In genomic region chr15:59702351-59702750, GRCh38 we compare ENCODE assay signal across 23 cellular contexts.
"Had no signal": no experiment of that assay in that cellular context is flagged by ENCODE, and none has a peak within 500 bp of the region (broad histone marks: within the 10 kb centered on the region; RNA-seq: fewer than 3 reads in every experiment).

No MANE protein-coding gene starts in this region.

- H3K4me2 ChIP-seq: smooth muscle cell had no signal

- H3K9me3 Mint-ChIP-seq: dendritic cell treated with granulocyte-macrophage colony-stimulating factor and Interleukin-4, amounts not matched to agents 40 ng/mL and 50 ng/mL, for 4 days; naive thymus-derived CD8-positive, alpha-beta T cell; nephron progenitor cell; stimulated activated naive CD8-positive, alpha-beta T cell treated with anti-CD3 and anti-CD28 coated beads, Interleukin-15, amount 100 ng/mL, for 72 hours had no signal

- H3K27me3 ChIP-seq: gastrocnemius medialis, right atrium auricular region, suprapubic skin, uterus had no signal

- DNase-seq: effector CD8-positive, alpha-beta T cell; gastrocnemius medialis; head of caudate nucleus; left ventricle myocardium superior; lower lobe of right lung; naive thymus-derived CD8-positive, alpha-beta T cell; nephron progenitor cell; nucleus accumbens; stimulated activated CD4-positive, alpha-beta T cell treated with anti-CD3 and anti-CD28 coated beads, Interleukin-12 subunit alpha, Interleukin-12 subunit beta, amount 100 ng/mL, for 4 hours; stimulated activated CD4-positive, alpha-beta T cell treated with anti-CD3 and anti-CD28 coated beads, Interleukin-1b, Interleukin-23, amount 100 ng/mL, for 48 hours; stimulated activated CD4-positive, alpha-beta T cell treated with anti-CD3 and anti-CD28 coated beads, Interleukin-4, amount 100 ng/mL, for 1 hour; stimulated activated CD8-positive, alpha-beta memory T cell treated with anti-CD3 and anti-CD28 coated beads, Interleukin-4, amount 100 ng/mL, for 48 hours; stimulated activated naive CD4-positive, alpha-beta T cell; stimulated activated naive CD8-positive, alpha-beta T cell treated with anti-CD3 and anti-CD28 coated beads, Interleukin-15, amount 100 ng/mL, for 72 hours; transverse colon; upper lobe of right lung; uterus had no signal

- H3K36me3 ChIP-seq: gastrocnemius medialis, lower lobe of right lung, prostate gland, right atrium auricular region, suprapubic skin, transverse colon, upper lobe of right lung, uterus had no signal

- H3K27me3 Mint-ChIP-seq: dendritic cell treated with granulocyte-macrophage colony-stimulating factor and Interleukin-4, amounts not matched to agents 40 ng/mL and 50 ng/mL, for 4 days; stimulated activated naive CD8-positive, alpha-beta T cell treated with anti-CD3 and anti-CD28 coated beads, Interleukin-15, amount 100 ng/mL, for 72 hours had no signal

- H3K4me1 Mint-ChIP-seq: naive thymus-derived CD8-positive, alpha-beta T cell; nephron progenitor cell; stimulated activated naive CD8-positive, alpha-beta T cell treated with anti-CD3 and anti-CD28 coated beads, Interleukin-15, amount 100 ng/mL, for 72 hours had no signal

- H3K27ac Mint-ChIP-seq: dendritic cell treated with granulocyte-macrophage colony-stimulating factor and Interleukin-4, amounts not matched to agents 40 ng/mL and 50 ng/mL, for 4 days; naive thymus-derived CD8-positive, alpha-beta T cell; nephron progenitor cell; stimulated activated naive CD8-positive, alpha-beta T cell treated with anti-CD3 and anti-CD28 coated beads, Interleukin-15, amount 100 ng/mL, for 72 hours had no signal

- H3K4me3 Mint-ChIP-seq: dendritic cell treated with granulocyte-macrophage colony-stimulating factor and Interleukin-4, amounts not matched to agents 40 ng/mL and 50 ng/mL, for 4 days; naive thymus-derived CD8-positive, alpha-beta T cell; nephron progenitor cell; stimulated activated naive CD8-positive, alpha-beta T cell treated with anti-CD3 and anti-CD28 coated beads, Interleukin-15, amount 100 ng/mL, for 72 hours had no signal

- H3K27ac ChIP-seq: gastrocnemius medialis, lower lobe of right lung, prostate gland, right atrium auricular region, suprapubic skin, transverse colon, upper lobe of right lung, uterus had no signal

- H3K4me1 ChIP-seq: lower lobe of right lung, prostate gland, right atrium auricular region, suprapubic skin, transverse colon, upper lobe of right lung, uterus had no signal

- H3K9me3 ChIP-seq: lower lobe of right lung, prostate gland, suprapubic skin, transverse colon, upper lobe of right lung, uterus had no signal

- H3K36me3 Mint-ChIP-seq: naive thymus-derived CD8-positive, alpha-beta T cell had no signal

- ATAC-seq: gastrocnemius medialis; left ventricle myocardium superior; lower lobe of right lung; naive thymus-derived CD8-positive, alpha-beta T cell; sciatic nerve; stimulated activated naive CD8-positive, alpha-beta T cell treated with anti-CD3 and anti-CD28 coated beads, Interleukin-15, amount 100 ng/mL, for 72 hours; upper lobe of right lung had no signal

- H3K4me3 ChIP-seq: gastrocnemius medialis, lower lobe of right lung, prostate gland, right atrium auricular region, smooth muscle cell, suprapubic skin, transverse colon, upper lobe of right lung, uterus had no signal
